In genomic region chr3:128054363-128054762, GRCh38 we compare ENCODE assay signal across 9 cellular contexts. TPM values are rescaled to one million over a fixed set of nuclear protein-coding genes. Genes with fewer than 3 reads are reported as not detected.
DNase-seq lines count a peak whose midpoint lies in the region; TF ChIP-seq lines count a peak whose summit lies in the region.
"Had no signal": no experiment of that assay in that cellular context is flagged by ENCODE, and none has a peak within 500 bp of the region (broad histone marks: within the 10 kb centered on the region; RNA-seq: fewer than 3 reads in every experiment).

No MANE protein-coding gene starts in this region.

- peaks cover 39% of the 10 kb centered on the region for H3K4me1 ChIP-seq in Karpas-422 (ENCODE audit: low read length)

- no peaks in the 10 kb centered on the region for H3K9me2 ChIP-seq in Karpas-422 (replicated peaks; ENCODE audit: insufficient read depth, low read length)

- peak overlapping the region; percentile 95 for H3K4me2 ChIP-seq in Karpas-422 (ENCODE audit: low read depth, low read length, poor library complexity, severe bottlenecking)

- H3K79me2 ChIP-seq in Karpas-422 (ENCODE audit: low read length), result peaks cover 47% of the 10 kb centered on the region

- CTCF ChIA-PET in BJ (lab: Yijun Ruan, JAX), result no interaction called here

- H3K36me3 ChIP-seq in BJ (ENCODE audit: control insufficient read depth, insufficient read depth, low read length) (peaks cover 15% of the 10 kb centered on the region), Karpas-422 (ENCODE audit: insufficient read depth, low read length) (peaks cover 42% of the 10 kb centered on the region)

- DNase-seq in BJ (ENCODE audit: low read depth) (no peak), Karpas-422 (no peak), cardiac fibroblast (ENCODE audit: low read depth in 2 of 2) (peak in 1 of 2 donors; percentile 71), myocyte (ENCODE audit: low read depth) (peak; percentile 43), NCI-H526 treated with DMSO at 0.1 percent for 48 hours (lab: John Stamatoyannopoulos, UW) (no peak), NK-92 (lab: John Stamatoyannopoulos, UW; ENCODE audit: unreplicated experiment) (no peak), NCI-H1105 treated with DMSO at 0.1 percent for 48 hours (lab: John Stamatoyannopoulos, UW) (no peak), GM19240 (ENCODE audit: insufficient read length, low spot score) (no peak)
- DNase-seq: NCI-H1930 had no signal

- peak overlapping the region; percentile 99 for H3K4me3 ChIP-seq in BJ (ENCODE audit: low read depth, low read length)
- H3K4me3 ChIP-seq in Karpas-422 (ENCODE audit: low read length), result peak overlapping the region; percentile 97
- H3K4me3 ChIP-seq in cardiac fibroblast (replicated peaks in 1 of 2; ENCODE audit: low read depth in 2 of 2, low read length in 2 of 2), result peak overlapping the region; percentile 80 to 90

- POLR2A ChIA-PET in BJ (lab: Charles Lee), result no interaction called here

- peak overlapping the region; percentile 95 for H3K9ac ChIP-seq in Karpas-422 (ENCODE audit: low read length)

- no peaks in the 10 kb centered on the region for H3K9me3 ChIP-seq in Karpas-422 (ENCODE audit: low read length)

- no peak overlapping the region for H2AFZ ChIP-seq in Karpas-422 (ENCODE audit: low read length)

- H3K27me3 ChIP-seq in BJ (ENCODE audit: control insufficient read depth, insufficient read depth, low read length), result no peaks in the 10 kb centered on the region
- no peaks in the 10 kb centered on the region for H3K27me3 ChIP-seq in Karpas-422 (ENCODE audit: low read length)

- TF ChIP-seq CTCF in BJ (IDR thresholded peaks at IDR 0.05; ENCODE audit: insufficient read depth, low read depth, low read length) (no peak), cardiac fibroblast (IDR thresholded peaks at IDR 0.05; ENCODE audit: low read depth, low read length) (no peak)

- no peak overlapping the region for H3K27ac ChIP-seq in Karpas-422 (ENCODE audit: low read length)

- peaks cover 14% of the 10 kb centered on the region; the same call in 1 of the 2 replicates for H4K20me1 ChIP-seq in Karpas-422 (ENCODE audit: insufficient read depth, low read depth, low read length)

RNA-seq across cellular contexts. Expression of gene SEC61A1, which starts 2.1 kb away (rescaled TPM):
- 458 and 510 TPM in 2 replicates for polyA plus RNA-seq in BJ (2011; rRNA removed)
- 407 and 730 TPM in 2 replicates for polyA minus RNA-seq in BJ (2011; rRNA and poly(A)+ RNA removed)
- total RNA-seq in Karpas-422 (2014; rRNA removed; shearing (Covaris generic); ENCODE audit: low replicate concordance), result 85.3 and 86.3 TPM in 2 replicates
- 234 and 274 TPM in 2 replicates for total RNA-seq in myocyte
- polyA plus RNA-seq in myocyte (2012), result 305 TPM
